ENCODE assay signal across 1 cellular context in the genomic region with DNA sequence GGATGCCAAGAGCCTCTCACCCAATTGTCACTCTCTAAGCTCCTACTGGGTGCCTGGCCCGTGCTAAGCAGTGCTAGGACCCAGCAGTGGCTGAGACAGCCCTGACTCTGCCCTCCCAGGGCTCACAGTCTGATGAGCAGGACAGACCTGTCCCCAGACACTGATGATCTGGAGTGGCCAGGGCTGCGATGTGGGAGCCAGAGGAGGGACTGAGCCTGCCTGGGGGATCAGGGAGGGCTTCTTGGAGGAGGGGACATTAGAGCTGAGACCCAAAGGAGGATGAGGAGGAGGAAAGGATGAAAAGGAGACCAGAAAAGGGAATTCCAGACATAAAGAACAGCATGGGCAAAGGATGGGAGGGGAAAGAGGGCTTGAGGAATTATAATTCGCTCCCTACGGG.
TF ChIP-seq lines count a peak whose summit lies in the region.

No MANE protein-coding gene starts in this region.

TF ChIP-seq in K562, 482 proteins besides CTCF, POLR2A, EP300 and RAD21:
- peak; percentile 77 for TF ChIP-seq ZFP36 (IDR thresholded peaks at IDR 0.05; ENCODE audit: low read depth, low read length, partially characterized antibody)
- TF ChIP-seq RUNX1 (IDR thresholded peaks at IDR 0.05; ENCODE audit: low read depth) = no peak
- TF ChIP-seq, protein P1, sequence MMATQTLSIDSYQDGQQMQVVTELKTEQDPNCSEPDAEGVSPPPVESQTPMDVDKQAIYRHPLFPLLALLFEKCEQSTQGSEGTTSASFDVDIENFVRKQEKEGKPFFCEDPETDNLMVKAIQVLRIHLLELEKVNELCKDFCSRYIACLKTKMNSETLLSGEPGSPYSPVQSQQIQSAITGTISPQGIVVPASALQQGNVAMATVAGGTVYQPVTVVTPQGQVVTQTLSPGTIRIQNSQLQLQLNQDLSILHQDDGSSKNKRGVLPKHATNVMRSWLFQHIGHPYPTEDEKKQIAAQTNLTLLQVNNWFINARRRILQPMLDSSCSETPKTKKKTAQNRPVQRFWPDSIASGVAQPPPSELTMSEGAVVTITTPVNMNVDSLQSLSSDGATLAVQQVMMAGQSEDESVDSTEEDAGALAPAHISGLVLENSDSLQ (IDR thresholded peaks at IDR 0.05) = no peak
- TF ChIP-seq CBX8 (IDR thresholded peaks at IDR 0.05; ENCODE audit: borderline replicate concordance, extremely low read depth, low read depth, low read length, poor library complexity, severe bottlenecking) = no peak
- TF ChIP-seq SUPT5H (IDR thresholded peaks at IDR 0.05) = peak; percentile 49; the same call in 1 of the 2 replicates
- no peak for TF ChIP-seq GABPB1 (CRISPR knock-in tag; IDR thresholded peaks at IDR 0.05)
- TF ChIP-seq E2F3 (CRISPR knock-in tag; IDR thresholded peaks at IDR 0.05) = no peak
- TF ChIP-seq ZNF444 (CRISPR knock-in tag; IDR thresholded peaks at IDR 0.05) = no peak
- TF ChIP-seq SRSF9 (IDR thresholded peaks at IDR 0.05; ENCODE audit: borderline replicate concordance, low read depth, low read length) = no peak
